Comparison of ENCODE assay signal across 14 cellular contexts in genomic region chr7:121057878-121058277, GRCh38.
DNase-seq lines count a peak whose midpoint lies in the region; ATAC-seq and TF ChIP-seq lines count a peak whose summit lies in the region.
"Had no signal": no experiment of that assay in that cellular context is flagged by ENCODE, and none has a peak within 500 bp of the region (broad histone marks: within the 10 kb centered on the region; RNA-seq: fewer than 3 reads in every experiment).

No MANE protein-coding gene starts in this region.

- H3K23ac ChIP-seq in mesendoderm (ENCODE audit: low read length): no peak overlapping the region

- H3K36me3 ChIP-seq in mesendoderm (ENCODE audit: control insufficient read depth, insufficient read depth, low read length): no peaks in the 10 kb centered on the region

- no peaks in the 10 kb centered on the region for H3K4me1 ChIP-seq in mesendoderm (ENCODE audit: control insufficient read depth, low read depth, low read length)
- H3K4me1 ChIP-seq: Caco-2 had no signal

- H4K8ac ChIP-seq in mesendoderm (ENCODE audit: low read depth, low read length): no peak overlapping the region

- no peak overlapping the region for H2BK5ac ChIP-seq in mesendoderm (ENCODE audit: low read length)

- H4K5ac ChIP-seq in mesendoderm (ENCODE audit: low read length): no peak overlapping the region

- H3K4me2 ChIP-seq in mesendoderm (ENCODE audit: low read length): no peak overlapping the region

- H3K79me1 ChIP-seq in mesendoderm (ENCODE audit: low read length): no peaks in the 10 kb centered on the region

- no peak overlapping the region for H3K27ac ChIP-seq in mesendoderm (ENCODE audit: low read depth, low read length)
- H3K27ac ChIP-seq: C4-2B had no signal

- ATAC-seq in HG02970 (IDR thresholded peaks at IDR 0.05; ENCODE audit: low FRiP score, unreplicated experiment): no peak
- no peak for ATAC-seq in SK-N-SH treated with all-trans-retinoic acid at 6 μM for 48 hours
- no peak for ATAC-seq in HG03039 (IDR thresholded peaks at IDR 0.05; ENCODE audit: unreplicated experiment)

- H3K79me2 ChIP-seq in mesendoderm (ENCODE audit: control insufficient read depth, insufficient read depth, low read length): no peaks in the 10 kb centered on the region

- no peak overlapping the region for H2BK15ac ChIP-seq in mesendoderm (replicated peaks; ENCODE audit: low read depth)

- no peak overlapping the region for H3K4ac ChIP-seq in mesendoderm (ENCODE audit: low read depth, low read length)

- no peak overlapping the region for H2BK120ac ChIP-seq in mesendoderm (ENCODE audit: low read depth, low read length)

- no peak overlapping the region for H2AK5ac ChIP-seq in mesendoderm (ENCODE audit: low read length)

- no peak overlapping the region for H3K4me3 ChIP-seq in mesendoderm (ENCODE audit: low read length)

- H3K56ac ChIP-seq in mesendoderm (ENCODE audit: low read length): no peak overlapping the region

- no peak overlapping the region for H3K9ac ChIP-seq in mesendoderm (ENCODE audit: low read length)

- WGBS in mesendoderm (ENCODE audit: extremely low coverage, insufficient coverage, low lambda C conversion rate): no CpG with 5 or more reads among the region's 5 CpGs

- H3K27me3 ChIP-seq in mesendoderm (ENCODE audit: insufficient read depth, low read length, poor library complexity): no peaks in the 10 kb centered on the region

- DNase-seq in NCI-H82 treated with DMSO at 0.1 percent for 48 hours (lab: John Stamatoyannopoulos, UW; ENCODE audit: unreplicated experiment) (peak; percentile 68), cerebellar cortex (ENCODE audit: low spot score) (peak; percentile 18), mesendoderm (peak; percentile 10), putamen (ENCODE audit: low spot score) (no peak)
- DNase-seq: AML-193; Caco-2; CD4-positive, alpha-beta T cell; GOT3; H9; KG1 had no signal

- H3K18ac ChIP-seq in mesendoderm (ENCODE audit: low read length): no peak overlapping the region

TF ChIP-seq in SK-N-SH treated with all-trans-retinoic acid at 6 μM for 48 hours, 23 proteins besides CTCF, POLR2A, EP300 and RAD21:
- no peak for TF ChIP-seq OSR1 (CRISPR knock-in tag; IDR thresholded peaks at IDR 0.05)
- TF ChIP-seq CREB5 (CRISPR knock-in tag; IDR thresholded peaks at IDR 0.05; ENCODE audit: low read depth): no peak
- TF ChIP-seq ZNF70 (CRISPR knock-in tag; IDR thresholded peaks at IDR 0.05): no peak
- TF ChIP-seq SNAI2 (CRISPR knock-in tag; IDR thresholded peaks at IDR 0.05): no peak
- TF ChIP-seq ZNF565 (CRISPR knock-in tag; conservative IDR thresholded peaks at IDR 0.05; ENCODE audit: low read depth): no peak
- no peak for TF ChIP-seq ISL1 (CRISPR knock-in tag; IDR thresholded peaks at IDR 0.05)
- TF ChIP-seq ZNF8 (CRISPR knock-in tag; IDR thresholded peaks at IDR 0.05): no peak
- TF ChIP-seq ZFP30 (CRISPR knock-in tag; IDR thresholded peaks at IDR 0.05): no peak
- TF ChIP-seq TCF4 (CRISPR knock-in tag; IDR thresholded peaks at IDR 0.05; ENCODE audit: borderline replicate concordance): no peak
- TF ChIP-seq PATZ1 (CRISPR knock-in tag; IDR thresholded peaks at IDR 0.05; ENCODE audit: borderline replicate concordance): no peak
- TF ChIP-seq ESRRG (CRISPR knock-in tag; IDR thresholded peaks at IDR 0.05): no peak
- no peak for TF ChIP-seq TSHZ2 (CRISPR knock-in tag; IDR thresholded peaks at IDR 0.05)
- TF ChIP-seq TOX (CRISPR knock-in tag; IDR thresholded peaks at IDR 0.05; ENCODE audit: borderline replicate concordance): no peak
- TF ChIP-seq BACH2 (CRISPR knock-in tag; IDR thresholded peaks at IDR 0.05; ENCODE audit: borderline replicate concordance): no peak
- no peak for TF ChIP-seq CSRNP3 (CRISPR knock-in tag; IDR thresholded peaks at IDR 0.05)
- TF ChIP-seq GLIS3 (CRISPR knock-in tag; IDR thresholded peaks at IDR 0.05): no peak
- no peak for TF ChIP-seq ARNTL (CRISPR knock-in tag; IDR thresholded peaks at IDR 0.05; ENCODE audit: borderline replicate concordance, low read depth)
- TF ChIP-seq POU6F1 (CRISPR knock-in tag; IDR thresholded peaks at IDR 0.05; ENCODE audit: borderline replicate concordance, low read depth): no peak
